19 cellular contexts compared by ENCODE assay signal in the genomic region with DNA sequence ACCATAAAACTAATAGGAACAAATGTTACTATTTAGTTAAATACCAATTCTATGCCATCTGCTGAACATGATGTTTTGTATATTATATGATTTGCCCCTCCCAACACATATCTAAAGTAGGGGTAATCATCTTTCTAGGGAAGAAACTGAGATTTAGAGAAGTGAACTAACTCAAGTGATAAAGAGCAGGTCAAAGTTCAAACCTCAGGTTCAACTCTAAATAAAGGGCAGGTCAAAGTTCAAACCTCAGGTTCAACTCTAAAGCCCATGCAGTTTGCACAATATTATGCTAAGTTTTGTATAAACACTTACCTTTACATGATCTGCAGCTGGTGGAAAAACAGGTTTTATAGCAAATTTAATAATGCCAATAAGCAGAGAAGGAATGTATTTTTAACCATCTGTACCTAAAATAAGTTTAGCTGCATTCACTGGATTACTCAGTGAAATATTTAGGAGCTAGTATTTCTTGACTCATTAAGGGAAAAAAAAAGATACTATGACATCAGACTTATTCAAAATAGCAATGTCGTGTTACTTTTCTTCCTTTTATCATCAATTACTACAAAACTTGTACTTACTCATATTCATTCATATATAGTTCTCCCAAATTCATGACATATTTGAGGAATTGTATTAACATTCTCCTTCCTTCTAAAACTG.
"Had no signal": no experiment of that assay in that cellular context is flagged by ENCODE, and none has a peak within 500 bp of the region (broad histone marks: within the 10 kb centered on the region; RNA-seq: fewer than 3 reads in every experiment).

No MANE protein-coding gene starts in this region.

- ATAC-seq: activated CD4-positive, CD25-positive, alpha-beta regulatory T cell treated with anti-CD3 and anti-CD28 coated beads, Interleukin-2, amount 50 U/mL, for 24 hours; foreskin keratinocyte; natural killer cell had no signal

- H3K27me3 ChIP-seq: esophagus muscularis mucosa, foreskin keratinocyte, neutrophil, tibial artery had no signal

- DNase-seq: activated CD4-positive, alpha-beta T cell treated with anti-CD3 and anti-CD28 coated beads, Interleukin-2, amount 50 U/mL, for 1 hour; activated CD8-positive, alpha-beta memory T cell treated with anti-CD3 and anti-CD28 coated beads for 24 hours; activated gamma-delta T cell treated with Interleukin-2 at 50 U/mL for 16 hours; amniotic stem cell; effector CD4-positive, alpha-beta T cell; glutamatergic neuron; kidney glomerular epithelial cell; mesendoderm; natural killer cell; retina; stimulated activated CD4-positive, alpha-beta T cell treated with anti-CD3 and anti-CD28 coated beads, Interleukin-4, amount 100 ng/mL, for 24 hours; stimulated activated naive CD4-positive, alpha-beta T cell; tibial artery had no signal

- FAIRE-seq: urothelium cell line had no signal

- H3K36me3 ChIP-seq: esophagus muscularis mucosa, neutrophil, tibial artery had no signal

- H3K4me3 ChIP-seq: coronary artery, esophagus muscularis mucosa, tibial artery had no signal
